ENCODE assay signal across 9 cellular contexts in genomic region chr11:124837491-124837856, GRCh38. TPM values are rescaled to one million over a fixed set of nuclear protein-coding genes. Genes with fewer than 3 reads are reported as not detected.
DNase-seq lines count a peak whose midpoint lies in the region; ATAC-seq, FAIRE-seq and TF ChIP-seq lines count a peak whose summit lies in the region.
"Had no signal": no experiment of that assay in that cellular context is flagged by ENCODE, and none has a peak within 500 bp of the region (broad histone marks: within the 10 kb centered on the region; RNA-seq: fewer than 3 reads in every experiment).

No MANE protein-coding gene starts in this region.

- H3K4me3 ChIP-seq in bronchial epithelial cell (ENCODE audit: low read depth, low read length) (no peak overlapping the region), right lobe of liver (no peak overlapping the region), stomach (no peak overlapping the region)

- H3K9me3 ChIP-seq in right lobe of liver (no peaks in the 10 kb centered on the region), stomach (no peaks in the 10 kb centered on the region)

- DNase-seq in activated CD4-positive, alpha-beta T cell treated with anti-CD3 and anti-CD28 coated beads for 36 hours = no peak
- DNase-seq in activated CD4-positive, alpha-beta T cell treated with anti-CD3 and anti-CD28 coated beads, Interleukin-2, amount 50 U/mL, for 4 hours = no peak
- DNase-seq in NCI-H748 (lab: John Stamatoyannopoulos, UW; ENCODE audit: unreplicated experiment) (peak; percentile 76), bronchial epithelial cell (ENCODE audit: low read depth) (peak; percentile 84), right lobe of liver (no peak), stomach (no peak)

- POLR2A ChIA-PET in activated CD4-positive, alpha-beta T cell treated with anti-CD3 and anti-CD28 coated beads for 36 hours (lab: Charles Lee) = interaction anchor here (0.9 to 1.0 kb wide), 2 partner anchors 36 to 164 kb away, joined by 3 read pairs; partner anchors contain the start of genes SIAE and SPA17

- ATAC-seq in activated CD4-positive, alpha-beta T cell treated with anti-CD3 and anti-CD28 coated beads for 36 hours = peak; percentile 50
- ATAC-seq in HG03108 (IDR thresholded peaks at IDR 0.05; ENCODE audit: unreplicated experiment) (peak; percentile 40), right lobe of liver (peak; percentile 55 to 73 (median 64)), HG03039 (IDR thresholded peaks at IDR 0.05; ENCODE audit: unreplicated experiment) (no peak)

- peaks cover 27% of the 10 kb centered on the region for H3K27me3 ChIP-seq in bronchial epithelial cell (ENCODE audit: control insufficient read depth, insufficient read depth, low read length)
- H3K27me3 ChIP-seq in right lobe of liver = peaks cover 12 to 27% of the 10 kb centered on the region in 2 donors
- peaks cover 11 to 59% (median 44%) of the 10 kb centered on the region in 3 donors for H3K27me3 ChIP-seq in stomach

- FAIRE-seq in bronchial epithelial cell (lab: Jason Lieb, UNC) = no peak

- no peak for TF ChIP-seq POLR2A in right lobe of liver (IDR thresholded peaks at IDR 0.05)
- no peak for TF ChIP-seq POLR2A in stomach (IDR thresholded peaks at IDR 0.05)

- intact Hi-C loops in activated CD4-positive, alpha-beta T cell treated with anti-CD3 and anti-CD28 coated beads for 36 hours (cut with DNase I, micrococcal nuclease) = loop anchor here (1.0 to 10.0 kb wide), 18 partner anchors 29 to 423 kb away; partner anchors contain the start of genes SIAE (in 2 of the 2), SPA17 (in 2 of the 2), CCDC15 (in 1 of the 2) and ESAM (in 1 of the 2)
- intact Hi-C loops in right lobe of liver (cut with DNase I) (no loop called here), stomach (cut with DNase I; ENCODE audit: low total_unique reads) (loop anchor here (5.0 kb wide), 1 partner anchor 170 kb away; no protein-coding TSS in a partner anchor)

- no peak overlapping the region for H3K27ac Mint-ChIP-seq in activated CD4-positive, alpha-beta T cell treated with anti-CD3 and anti-CD28 coated beads for 36 hours

- TF ChIP-seq EP300 in stomach (IDR thresholded peaks at IDR 0.05) = no peak

- 15% methylated on average over 3 of the region's 3 CpGs for WGBS in right lobe of liver (ENCODE audit: insufficient coverage, low coverage, low lambda C conversion rate, missing lambda C conversion rate)
- 12 to 22% (median 14%) methylated on average over 3 of the region's 3 CpGs for WGBS in stomach, 5 donors

- TF ChIP-seq CTCF in bronchial epithelial cell (IDR thresholded peaks at IDR 0.05; ENCODE audit: insufficient read depth, low read length, severe bottlenecking) (peak; percentile 64), right lobe of liver (IDR thresholded peaks at IDR 0.05) (peak in 1 of 4 donors; percentile 19), stomach (IDR thresholded peaks at IDR 0.05) (no peak)

- H3K4me3 Mint-ChIP-seq in activated CD4-positive, alpha-beta T cell treated with anti-CD3 and anti-CD28 coated beads for 36 hours = no peak overlapping the region

- no peaks in the 10 kb centered on the region for H3K36me3 Mint-ChIP-seq in activated CD4-positive, alpha-beta T cell treated with anti-CD3 and anti-CD28 coated beads for 36 hours (ENCODE audit: low read depth)
- H3K36me3 Mint-ChIP-seq: CD4-positive, alpha-beta memory T cell had no signal

- H3K4me1 ChIP-seq in right lobe of liver = peaks cover 0 to 17% (median 4%) of the 10 kb centered on the region in 4 donors
- peaks cover 10 to 38% (median 30%) of the 10 kb centered on the region in 4 donors for H3K4me1 ChIP-seq in stomach

- H3K9me3 Mint-ChIP-seq in activated CD4-positive, alpha-beta T cell treated with anti-CD3 and anti-CD28 coated beads for 36 hours (ENCODE audit: low read depth) = no peaks in the 10 kb centered on the region
- H3K9me3 Mint-ChIP-seq: CD4-positive, alpha-beta memory T cell had no signal

- H3K4me1 Mint-ChIP-seq in activated CD4-positive, alpha-beta T cell treated with anti-CD3 and anti-CD28 coated beads for 36 hours = peaks cover 15% of the 10 kb centered on the region

- CTCF ChIA-PET in activated CD4-positive, alpha-beta T cell treated with anti-CD3 and anti-CD28 coated beads for 36 hours (lab: Charles Lee) = interaction anchor here (0.6 to 3.6 kb wide), 28 partner anchors 10 to 305 kb away, joined by 3 to 56 read pairs (median 5); partner anchors contain the start of genes MSANTD2, NRGN, ROBO3 and SIAE

- peaks cover 57% of the 10 kb centered on the region for H3K27me3 Mint-ChIP-seq in activated CD4-positive, alpha-beta T cell treated with anti-CD3 and anti-CD28 coated beads for 36 hours

- no peaks in the 10 kb centered on the region for H3K36me3 ChIP-seq in bronchial epithelial cell (ENCODE audit: control insufficient read depth, insufficient read depth, low read length)
- no peaks in the 10 kb centered on the region for H3K36me3 ChIP-seq in right lobe of liver
- H3K36me3 ChIP-seq in stomach = no peaks in the 10 kb centered on the region

- H3K27ac ChIP-seq in right lobe of liver = no peak overlapping the region
- H3K27ac ChIP-seq in stomach = no peak overlapping the region

RNA-seq across cellular contexts. Expression of gene ROBO3, which starts 27.8 kb away (rescaled TPM):
- total RNA-seq in activated CD4-positive, alpha-beta T cell treated with anti-CD3 and anti-CD28 coated beads for 36 hours = 10 to 100 TPM; 21.9 to 26.1 TPM
- 29.5 and 30.2 TPM in 2 replicates for total RNA-seq in bronchial epithelial cell
- total RNA-seq in right lobe of liver = 1 to 10 TPM in 5 of 6 experiments, under 1 TPM in 1; 0.80 to 3.6 (median 1.8) TPM
- total RNA-seq in stomach = 10 to 100 TPM in 2 of 5 donors, 1 to 10 TPM in 2, not detected in 1; 1.7 to 39.1 (median 14.8) TPM
- polyA plus RNA-seq in stomach = 10 to 100 TPM in 1 of 3 donors, 1 to 10 TPM in 2; 2.4 to 14.2 (median 4.8) TPM

RNA-seq across cellular contexts. Expression of gene MSANTD2, which starts 37.3 kb away (rescaled TPM):
- 1 to 10 TPM; 6.9 to 8.6 TPM for total RNA-seq in activated CD4-positive, alpha-beta T cell treated with anti-CD3 and anti-CD28 coated beads for 36 hours
- 2.9 TPM in 2 replicates for total RNA-seq in bronchial epithelial cell
- total RNA-seq in right lobe of liver = 1 to 10 TPM; 2.6 to 4.7 (median 3.6) TPM
- total RNA-seq in stomach = 10 to 100 TPM in 3 of 5 donors, 1 to 10 TPM in 2; 3.2 to 40.2 (median 20.9) TPM
- 10 to 100 TPM in 1 of 3 donors, 1 to 10 TPM in 2; 2.8 to 11.3 (median 3.1) TPM for polyA plus RNA-seq in stomach

Comparison
In these comparisons a context has a peak if more than half of its experiments do, and no peak if none do; other contexts are left out.
1. DNase-seq: peak in NCI-H748 (single experiment) and bronchial epithelial cell (single experiment); none in activated CD4-positive, alpha-beta T cell treated with anti-CD3 and anti-CD28 coated beads for 36 hours (single experiment), activated CD4-positive, alpha-beta T cell treated with anti-CD3 and anti-CD28 coated beads, Interleukin-2, amount 50 U/mL, for 4 hours (0 of 2), right lobe of liver (0 of 3) and stomach (single experiment).
2. intact Hi-C loops: an anchor here in activated CD4-positive, alpha-beta T cell treated with anti-CD3 and anti-CD28 coated beads for 36 hours (1.0 to 10.0 kb wide) and stomach (5.0 kb wide); none called in right lobe of liver.